In genomic region chr2:195664528-195664927, GRCh38 we compare ENCODE assay signal across 1 cellular context.
TF ChIP-seq lines count a peak whose summit lies in the region.

No MANE protein-coding gene starts in this region.

TF ChIP-seq in IMR-90, 13 proteins besides CTCF, POLR2A, EP300 and RAD21:
- peak; percentile 60 for TF ChIP-seq SMC3 (IDR thresholded peaks at IDR 0.05; ENCODE audit: low read depth, low read length)
- TF ChIP-seq RCOR1 (IDR thresholded peaks at IDR 0.05; ENCODE audit: insufficient replicate concordance, low read length) = no peak
